Comparison of ENCODE assay signal across 14 cellular contexts in the genomic region with DNA sequence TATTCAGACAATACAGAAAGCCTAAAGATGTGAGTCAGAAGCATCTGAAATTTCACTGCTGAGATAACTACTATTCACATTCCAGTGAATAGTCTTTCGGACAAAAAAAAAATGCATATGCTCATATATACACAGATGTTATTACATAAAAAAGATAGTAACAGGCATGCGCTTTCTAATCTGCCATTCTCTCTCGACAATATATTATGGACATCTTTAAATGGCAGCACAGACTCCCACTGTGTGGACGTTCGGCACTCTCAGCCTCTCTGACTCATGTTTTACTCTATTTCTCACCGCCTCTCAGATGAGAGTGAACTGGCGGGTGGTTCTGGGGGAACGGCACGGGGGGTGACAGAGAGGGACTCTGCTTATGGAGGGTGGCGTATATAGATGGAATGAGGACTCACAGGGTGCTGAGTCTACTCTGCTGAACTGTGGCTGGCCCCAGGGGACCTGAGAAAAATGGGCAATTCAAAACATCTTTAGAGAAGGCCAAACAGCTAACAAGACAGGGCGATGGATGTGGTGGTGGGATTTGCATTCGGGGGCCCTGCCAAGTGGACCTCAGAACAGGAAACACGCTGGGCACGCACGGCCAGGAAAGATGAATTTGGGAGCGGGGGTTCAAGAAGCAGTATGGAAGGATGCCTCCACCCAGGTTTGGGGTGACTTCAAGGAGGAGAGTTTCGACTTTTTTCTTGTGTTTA.
DNase-seq lines count a peak whose midpoint lies in the region; ATAC-seq, FAIRE-seq and TF ChIP-seq lines count a peak whose summit lies in the region.
"Had no signal": no experiment of that assay in that cellular context is flagged by ENCODE, and none has a peak within 500 bp of the region (broad histone marks: within the 10 kb centered on the region; RNA-seq: fewer than 3 reads in every experiment).

No MANE protein-coding gene starts in this region.

- H3K4me1 Mint-ChIP-seq in memory B cell, result peaks cover 27% of the 10 kb centered on the region

- H3K4me2 ChIP-seq in K562 (ENCODE audit: insufficient read depth, low read length), result no peak overlapping the region

- TF ChIP-seq CTCF in K562 (IDR thresholded peaks at IDR 0.05 in 2 of 3, conservative IDR thresholded peaks at IDR 0.05 in 1 of 3; ENCODE audit: insufficient read depth in 2 of 3, low read depth in 1 of 3, low read length in 3 of 3) (no peak), psoas muscle (IDR thresholded peaks at IDR 0.05) (no peak), vagina (IDR thresholded peaks at IDR 0.05) (no peak)

- peaks cover 15% of the 10 kb centered on the region; the same call in 1 of the 2 replicates for H4K20me1 ChIP-seq in K562 (replicated peaks; ENCODE audit: control insufficient read depth, insufficient read depth, low read length)

- BruUV-seq in K562 (replicated peaks; lab: Mats Ljungman, UMichigan), result no TSS peak

- in situ Hi-C loops in K562 (cut with MboI), result no loop called here

- peaks cover 7% of the 10 kb centered on the region for H3K27me3 ChIP-seq in ACC112 (ENCODE audit: insufficient read depth, low read length)
- H3K27me3 ChIP-seq in K562 (ENCODE audit: control insufficient read depth in 2 of 2, insufficient read depth in 2 of 2, low read length in 2 of 2), result peaks cover 19 to 64% of the 10 kb centered on the region in 2 experiments
- peaks cover 0 to 28% (median 10%) of the 10 kb centered on the region in 3 donors for H3K27me3 ChIP-seq in psoas muscle (ENCODE audit: insufficient read depth in 3 of 3, low read length in 2 of 3)
- H3K27me3 ChIP-seq in vagina, result no peaks in the 10 kb centered on the region
- H3K27me3 ChIP-seq: MG63, ovary had no signal

- H3K36me3 Mint-ChIP-seq in memory B cell, result no peaks in the 10 kb centered on the region

- H3K9me3 ChIP-seq in K562 (replicated peaks; ENCODE audit: control insufficient read depth, insufficient read depth, low read depth, low read length) (no peaks in the 10 kb centered on the region), psoas muscle (no peaks in the 10 kb centered on the region), vagina (no peaks in the 10 kb centered on the region)
- H3K9me3 ChIP-seq: breast epithelium, MG63, ovary, tibial nerve had no signal

- CTCF ChIA-PET in K562 (lab: Yijun Ruan, JAX; ENCODE audit: low intra/inter-chr PET ratio), result no interaction called here

- H3K4me1 ChIP-seq in ACC112 (ENCODE audit: control insufficient read depth, insufficient read depth, low read length, unreplicated experiment), result peaks cover 39% of the 10 kb centered on the region
- H3K4me1 ChIP-seq in K562 (replicated peaks in 1 of 2; ENCODE audit: control insufficient read depth in 2 of 2, insufficient read depth in 2 of 2, low read length in 2 of 2), result peaks cover 8 to 10% of the 10 kb centered on the region in 2 experiments
- no peaks in the 10 kb centered on the region for H3K4me1 ChIP-seq in psoas muscle
- H3K4me1 ChIP-seq in vagina, result peaks cover 15% of the 10 kb centered on the region
- H3K4me1 ChIP-seq: breast epithelium had no signal

- ATAC-seq in K562 (no peak), memory B cell (ENCODE audit: low read depth) (no peak), psoas muscle (no peak), HG03280 (IDR thresholded peaks at IDR 0.05; ENCODE audit: unreplicated experiment) (no peak), HG03342 (IDR thresholded peaks at IDR 0.05; ENCODE audit: unreplicated experiment) (no peak)

- no peaks in the 10 kb centered on the region for H3K9me1 ChIP-seq in K562 (ENCODE audit: control insufficient read depth, insufficient read depth, low read length)

- H3K27me3 Mint-ChIP-seq in memory B cell, result peaks cover 3% of the 10 kb centered on the region

- H3K27ac ChIP-seq in ACC112 (ENCODE audit: low read depth, low read length) (peak overlapping the region; percentile 13; the same call in 1 of the 2 replicates), K562 (ENCODE audit: extremely low read depth, low read depth, low read length) (no peak overlapping the region), psoas muscle (no peak overlapping the region), vagina (no peak overlapping the region)
- H3K27ac ChIP-seq: breast epithelium, ovary, tibial nerve had no signal

- no peaks in the 10 kb centered on the region for H3K9me3 Mint-ChIP-seq in memory B cell

- WGBS in K562 (ENCODE audit: insufficient coverage, low coverage, missing lambda C conversion rate), result 8% methylated on average over 17 of the region's 17 CpGs
- WGBS in psoas muscle, 3 donors, result 68 to 73% (median 71%) methylated on average over 17 of the region's 17 CpGs

- H2AFZ ChIP-seq in ACC112 (ENCODE audit: low read length, unreplicated experiment) (no peak overlapping the region), K562 (ENCODE audit: low read depth, low read length) (no peak overlapping the region; the same call in 1 of the 2 replicates)

- no peak for TF ChIP-seq EP300 in K562 (IDR thresholded peaks at IDR 0.05; ENCODE audit: low read length)

- H3K27ac Mint-ChIP-seq in memory B cell, result peak overlapping the region; percentile 28

- TF ChIP-seq POLR2A in K562 (conservative IDR thresholded peaks at IDR 0.05) (no peak), vagina (IDR thresholded peaks at IDR 0.05) (no peak)

- H3K4me3 ChIP-seq in ACC112 (ENCODE audit: low read depth, low read length), result no peak overlapping the region
- no peak overlapping the region for H3K4me3 ChIP-seq in K562
- H3K4me3 ChIP-seq in psoas muscle, result no peak overlapping the region
- H3K4me3 ChIP-seq in vagina, result no peak overlapping the region
- H3K4me3 ChIP-seq: breast epithelium, MG63, ovary, tibial nerve had no signal

- peak; percentile 38 for DNase-seq in HTR-8/SVneo (ENCODE audit: insufficient read length, low spot score)
- no peak for DNase-seq in K562 (ENCODE audit: extremely low read depth in 1 of 4, low spot score in 3 of 4)
- DNase-seq in memory B cell (ENCODE audit: low spot score in 2 of 2), result no peak
- DNase-seq in psoas muscle, result no peak
- no peak for DNase-seq in vagina (ENCODE audit: extremely low spot score in 2 of 2)
- DNase-seq: activated CD4-positive, alpha-beta T cell treated with anti-CD3 and anti-CD28 coated beads, Interleukin-2, amount 50 U/mL, for 1 hour; MG63; NCI-H2107; ovary had no signal

- FAIRE-seq in HTR-8/SVneo (lab: Jason Lieb, UNC), result no peak
- FAIRE-seq in K562 (lab: Jason Lieb, UNC), result no peak

- no peaks in the 10 kb centered on the region for H3K36me3 ChIP-seq in ACC112 (ENCODE audit: insufficient read depth, low read length)
- H3K36me3 ChIP-seq in K562 (ENCODE audit: control insufficient read depth, insufficient read depth, low read length), result no peaks in the 10 kb centered on the region
- H3K36me3 ChIP-seq in psoas muscle (ENCODE audit: insufficient read depth in 1 of 2, low read depth in 1 of 2), result no peaks in the 10 kb centered on the region
- no peaks in the 10 kb centered on the region for H3K36me3 ChIP-seq in vagina
- H3K36me3 ChIP-seq: breast epithelium, MG63, ovary, tibial nerve had no signal

- no peak overlapping the region for H3K9ac ChIP-seq in K562 (ENCODE audit: insufficient read depth in 1 of 2, low read depth in 2 of 2, low read length in 2 of 2)

- H3K79me2 ChIP-seq in ACC112 (ENCODE audit: control insufficient read depth, insufficient read depth, low read length, unreplicated experiment) (no peaks in the 10 kb centered on the region), K562 (ENCODE audit: control insufficient read depth, insufficient read depth, low read length) (no peaks in the 10 kb centered on the region)

- no peak overlapping the region for H3K4me3 Mint-ChIP-seq in memory B cell

- TF ChIP-seq RAD21 in K562 (CRISPR knock-in tag; conservative IDR thresholded peaks at IDR 0.05 in 1 of 2, IDR thresholded peaks at IDR 0.05 in 1 of 2), result no peak

- POLR2A ChIA-PET in K562 (lab: Yijun Ruan, JAX), result interaction anchor here (0.9 kb wide), 1 partner anchor 9 kb away, joined by 3 read pairs; no protein-coding TSS in a partner anchor

- intact Hi-C loops in K562 (cut with micrococcal nuclease) (no loop called here), psoas muscle (cut with DNase I) (no loop called here), vagina (cut with DNase I) (no loop called here)

TF ChIP-seq in K562, 482 proteins besides CTCF, POLR2A, EP300 and RAD21:
- TF ChIP-seq ZNF764 (CRISPR knock-in tag; IDR thresholded peaks at IDR 0.05; ENCODE audit: low read depth) (no peak), CBFA2T3 (IDR thresholded peaks at IDR 0.05) (0 out of 2 replicates have a peak, but pooled peaks have one; percentile 6), GATAD2A (IDR thresholded peaks at IDR 0.05) (no peak)
- TF ChIP-seq, protein P1, sequence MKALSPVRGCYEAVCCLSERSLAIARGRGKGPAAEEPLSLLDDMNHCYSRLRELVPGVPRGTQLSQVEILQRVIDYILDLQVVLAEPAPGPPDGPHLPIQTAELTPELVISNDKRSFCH (CRISPR knock-in tag; IDR thresholded peaks at IDR 0.05), result no peak
- TF ChIP-seq, protein P1 (tag; IDR thresholded peaks at IDR 0.05), result no peak
